ENCODE assay signal across 1 cellular context in genomic region chr17:41825175-41825845, GRCh38.
TF ChIP-seq lines count a peak whose summit lies in the region.

No MANE protein-coding gene starts in this region.

TF ChIP-seq in K562, 482 proteins besides CTCF, POLR2A, EP300 and RAD21:
- TF ChIP-seq, protein P1, sequence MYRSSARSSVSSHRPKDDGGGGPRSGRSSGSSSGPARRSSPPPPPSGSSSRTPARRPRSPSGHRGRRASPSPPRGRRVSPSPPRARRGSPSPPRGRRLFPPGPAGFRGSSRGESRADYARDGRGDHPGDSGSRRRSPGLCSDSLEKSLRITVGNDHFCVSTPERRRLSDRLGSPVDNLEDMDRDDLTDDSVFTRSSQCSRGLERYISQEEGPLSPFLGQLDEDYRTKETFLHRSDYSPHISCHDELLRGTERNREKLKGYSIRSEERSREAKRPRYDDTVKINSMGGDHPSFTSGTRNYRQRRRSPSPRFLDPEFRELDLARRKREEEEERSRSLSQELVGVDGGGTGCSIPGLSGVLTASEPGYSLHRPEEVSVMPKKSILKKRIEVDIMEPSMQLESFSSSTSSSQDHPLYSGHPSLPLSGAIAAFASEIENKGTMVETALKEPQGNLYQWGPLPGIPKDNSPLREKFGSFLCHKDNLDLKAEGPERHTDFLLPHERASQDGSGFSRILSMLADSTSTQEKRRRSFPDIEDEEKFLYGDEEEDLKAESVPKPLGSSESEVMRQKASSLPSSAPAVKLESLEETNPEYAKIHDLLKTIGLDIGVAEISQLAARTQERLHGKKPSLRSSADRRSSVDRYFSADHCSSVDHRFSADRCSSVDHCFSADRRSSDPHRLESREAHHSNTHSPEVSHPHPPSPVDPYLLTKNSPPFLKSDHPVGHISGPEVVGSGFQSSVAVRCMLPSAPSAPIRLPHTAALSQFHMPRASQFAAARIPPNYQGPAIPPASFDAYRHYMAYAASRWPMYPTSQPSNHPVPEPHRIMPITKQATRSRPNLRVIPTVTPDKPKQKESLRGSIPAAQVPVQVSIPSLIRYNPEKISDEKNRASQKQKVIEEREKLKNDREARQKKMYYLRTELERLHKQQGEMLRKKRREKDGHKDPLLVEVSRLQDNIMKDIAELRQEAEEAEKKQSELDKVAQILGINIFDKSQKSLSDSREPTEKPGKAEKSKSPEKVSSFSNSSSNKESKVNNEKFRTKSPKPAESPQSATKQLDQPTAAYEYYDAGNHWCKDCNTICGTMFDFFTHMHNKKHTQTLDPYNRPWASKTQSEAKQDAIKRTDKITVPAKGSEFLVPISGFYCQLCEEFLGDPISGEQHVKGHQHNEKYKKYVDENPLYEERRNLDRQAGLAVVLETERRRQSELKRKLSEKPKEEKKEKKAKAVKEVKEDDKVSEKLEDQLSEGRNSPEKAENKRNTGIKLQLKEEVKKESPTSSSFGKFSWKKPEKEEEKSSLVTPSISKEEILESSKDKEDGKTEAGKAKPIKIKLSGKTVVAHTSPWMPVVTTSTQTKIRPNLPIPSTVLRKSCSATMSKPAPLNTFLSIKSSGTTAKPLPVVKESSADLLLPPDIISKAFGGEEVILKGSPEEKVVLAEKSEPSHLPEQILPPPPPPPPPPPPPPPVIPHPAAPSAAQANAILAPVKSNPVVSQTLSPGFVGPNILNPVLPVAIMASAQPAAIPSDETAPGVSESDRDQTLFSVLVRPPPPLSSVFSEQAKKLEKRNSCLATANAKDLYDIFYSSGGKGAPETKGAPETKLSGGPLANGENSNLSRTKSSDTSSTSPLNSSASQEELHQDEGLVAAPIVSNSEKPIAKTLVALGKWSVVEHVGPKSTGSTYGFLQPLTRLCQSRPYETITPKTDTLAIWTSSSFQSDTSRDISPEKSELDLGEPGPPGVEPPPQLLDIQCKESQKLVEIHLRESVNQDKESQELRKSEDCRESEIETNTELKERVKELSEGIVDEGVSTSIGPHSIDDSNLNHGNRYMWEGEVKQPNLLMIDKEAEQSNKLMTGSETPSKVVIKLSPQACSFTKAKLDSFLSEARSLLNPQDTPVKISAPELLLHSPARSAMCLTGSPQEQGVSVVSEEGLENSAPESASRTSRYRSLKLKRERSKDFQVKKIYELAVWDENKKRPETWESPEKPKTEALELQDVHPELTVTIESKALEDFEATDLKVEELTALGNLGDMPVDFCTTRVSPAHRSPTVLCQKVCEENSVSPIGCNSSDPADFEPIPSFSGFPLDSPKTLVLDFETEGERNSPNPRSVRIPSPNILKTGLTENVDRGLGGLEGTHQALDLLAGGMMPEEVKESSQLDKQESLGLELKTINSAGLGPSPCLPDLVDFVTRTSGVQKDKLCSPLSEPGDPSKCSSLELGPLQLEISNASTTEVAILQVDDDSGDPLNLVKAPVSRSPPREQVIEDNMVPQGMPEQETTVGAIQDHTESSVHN (IDR thresholded peaks at IDR 0.05; ENCODE audit: borderline replicate concordance in 1 of 2, low read depth in 1 of 2): no peak
- TF ChIP-seq RBFOX2 (IDR thresholded peaks at IDR 0.05; ENCODE audit: low read depth, low read length): peak; percentile 35; the same call in 1 of the 2 replicates
